Comparison of ENCODE assay signal across 20 cellular contexts in the genomic region with DNA sequence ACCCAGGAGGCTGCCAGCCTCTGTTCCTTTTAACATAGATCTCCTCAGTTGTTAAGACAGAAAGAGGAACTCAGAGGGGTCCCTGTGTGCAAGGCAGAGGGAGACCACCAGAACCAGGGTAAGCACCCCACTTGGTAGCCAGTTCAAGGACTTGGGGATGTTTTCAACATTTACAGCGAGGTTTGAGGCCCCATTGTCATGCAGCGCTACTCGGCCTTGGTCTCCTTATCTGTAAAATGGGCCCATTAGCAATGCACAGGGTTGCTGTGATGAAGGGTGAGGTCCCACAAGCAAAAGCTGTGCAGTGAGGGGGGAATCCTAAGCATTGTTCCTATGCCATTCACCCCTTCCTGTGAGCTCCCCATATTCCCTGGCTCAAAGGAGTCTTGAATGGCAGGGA. TPM values are rescaled to one million over a fixed set of nuclear protein-coding genes. Genes with fewer than 3 reads are reported as not detected.
"Had no signal": no experiment of that assay in that cellular context is flagged by ENCODE, and none has a peak within 500 bp of the region (broad histone marks: within the 10 kb centered on the region; RNA-seq: fewer than 3 reads in every experiment).

No MANE protein-coding gene starts in this region.

- H3K4me3 ChIP-seq: gastrocnemius medialis, heart left ventricle, lung, neural progenitor cell, pancreas, sigmoid colon, tibial nerve had no signal

- ATAC-seq: gastrocnemius medialis; heart left ventricle; pancreas; stimulated activated effector memory CD8-positive, alpha-beta T cell treated with anti-CD3 and anti-CD28 coated beads, Interleukin-12 subunit alpha, Interleukin-12 subunit beta, amount 100 ng/mL, for 72 hours had no signal

- H3K36me3 ChIP-seq: gastrocnemius medialis, heart left ventricle, neural progenitor cell, pancreas, sigmoid colon, tibial nerve had no signal

- H3K9ac ChIP-seq: neural progenitor cell had no signal

- H3K27ac Mint-ChIP-seq: activated B cell treated with CpG ODN at 0.5 μM for 24 hours; activated CD4-positive, alpha-beta T cell treated with anti-CD3 and anti-CD28 coated beads, Interleukin-2, amount 10 ng/mL, durations not matched to agents 24 days and 14 days; activated naive CD8-positive, alpha-beta T cell treated with anti-CD3 and anti-CD28 coated beads, Interleukin-2, amount 10 ng/mL, durations not matched to agents 7 days and 5 days; neural progenitor cell; stimulated activated effector memory CD8-positive, alpha-beta T cell treated with anti-CD3 and anti-CD28 coated beads, Interleukin-12 subunit alpha, Interleukin-12 subunit beta, amount 100 ng/mL, for 72 hours had no signal

- H2AFZ ChIP-seq: neural progenitor cell had no signal

- H3K4me3 Mint-ChIP-seq: activated B cell treated with CpG ODN at 0.5 μM for 24 hours; activated CD4-positive, alpha-beta T cell treated with anti-CD3 and anti-CD28 coated beads, Interleukin-2, amount 10 ng/mL, durations not matched to agents 24 days and 14 days; activated naive CD8-positive, alpha-beta T cell treated with anti-CD3 and anti-CD28 coated beads, Interleukin-2, amount 10 ng/mL, durations not matched to agents 7 days and 5 days; stimulated activated effector memory CD8-positive, alpha-beta T cell treated with anti-CD3 and anti-CD28 coated beads, Interleukin-12 subunit alpha, Interleukin-12 subunit beta, amount 100 ng/mL, for 72 hours had no signal

- H3K4me2 ChIP-seq: neural progenitor cell had no signal

- H3K9me3 ChIP-seq: gastrocnemius medialis, heart left ventricle, pancreas, sigmoid colon, tibial nerve had no signal

- FAIRE-seq: pancreas had no signal

- H3K9me3 Mint-ChIP-seq: activated B cell treated with CpG ODN at 0.5 μM for 24 hours; activated naive CD8-positive, alpha-beta T cell treated with anti-CD3 and anti-CD28 coated beads, Interleukin-2, amount 10 ng/mL, durations not matched to agents 7 days and 5 days; stimulated activated effector memory CD8-positive, alpha-beta T cell treated with anti-CD3 and anti-CD28 coated beads, Interleukin-12 subunit alpha, Interleukin-12 subunit beta, amount 100 ng/mL, for 72 hours had no signal

- H3K36me3 Mint-ChIP-seq: neural progenitor cell; stimulated activated effector memory CD8-positive, alpha-beta T cell treated with anti-CD3 and anti-CD28 coated beads, Interleukin-12 subunit alpha, Interleukin-12 subunit beta, amount 100 ng/mL, for 72 hours had no signal

- H3K27ac ChIP-seq: gastrocnemius medialis, heart left ventricle, neural progenitor cell, pancreas, sigmoid colon, tibial nerve had no signal

- DNase-seq: activated B cell treated with CpG ODN at 0.5 μM for 24 hours; activated CD4-positive, alpha-beta T cell treated with anti-CD3 and anti-CD28 coated beads, Interleukin-2, amount 10 ng/mL, durations not matched to agents 24 days and 14 days; activated naive CD4-positive, alpha-beta T cell; activated naive CD8-positive, alpha-beta T cell treated with anti-CD3 and anti-CD28 coated beads, Interleukin-2, amount 10 ng/mL, durations not matched to agents 7 days and 5 days; anterior cingulate cortex; cortex of kidney; effector CD8-positive, alpha-beta T cell; gastrocnemius medialis; heart left ventricle; islet precursor cell; midbrain; pancreas; sigmoid colon; stimulated activated CD4-positive, alpha-beta T cell treated with anti-CD3 and anti-CD28 coated beads, Interleukin-12 subunit alpha, Interleukin-12 subunit beta, amount 100 ng/mL, for 4 hours; stimulated activated CD4-positive, alpha-beta T cell treated with anti-CD3 and anti-CD28 coated beads, Interleukin-2, amount 100 ng/mL, for 24 hours; T-helper 2 cell had no signal

RNA-seq across cellular contexts. Expression of gene SIM2, which starts 4.2 kb away (rescaled TPM):
- total RNA-seq: activated B cell treated with CpG ODN at 0.5 μM for 24 hours; activated naive CD8-positive, alpha-beta T cell treated with anti-CD3 and anti-CD28 coated beads, Interleukin-2, amount 10 ng/mL, durations not matched to agents 7 days and 5 days; lung; sigmoid colon; tibial nerve had no signal
- polyA plus RNA-seq: lung had no signal
